29 cellular contexts compared by ENCODE assay signal in the genomic region with DNA sequence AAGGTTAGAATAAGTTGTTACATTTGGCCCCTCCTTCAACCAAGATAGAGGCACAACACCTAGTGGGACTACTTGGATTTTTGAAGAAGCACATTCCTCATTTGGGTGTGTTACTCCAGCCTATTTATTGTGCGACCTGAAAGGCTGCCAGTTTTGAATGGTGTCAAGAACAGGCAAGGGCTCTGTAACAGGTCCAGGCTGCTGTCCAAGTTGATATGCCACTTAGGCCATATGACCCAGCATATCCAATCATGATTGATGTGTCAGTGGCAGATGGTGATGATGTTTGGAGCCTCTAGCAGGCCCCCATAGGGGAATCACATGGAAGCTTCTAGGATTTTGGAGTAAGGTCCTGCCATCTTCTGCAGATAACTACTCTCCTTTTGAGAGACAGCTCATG. TPM values are rescaled to one million over a fixed set of nuclear protein-coding genes. Genes with fewer than 3 reads are reported as not detected.
A peak's percentile ranks its signal among the peaks of the same experiment; 100 is the strongest.
DNase-seq lines count a peak whose midpoint lies in the region; ATAC-seq and TF ChIP-seq lines count a peak whose summit lies in the region.
"Had no signal": no experiment of that assay in that cellular context is flagged by ENCODE, and none has a peak within 500 bp of the region (broad histone marks: within the 10 kb centered on the region; RNA-seq: fewer than 3 reads in every experiment).

No MANE protein-coding gene starts in this region.

- peak in 3 of 5 donors; percentile 26 to 43 (median 40) for DNase-seq in heart left ventricle
- no peak for DNase-seq in left ventricle myocardium inferior
- DNase-seq in left cardiac atrium: no peak
- DNase-seq in left ventricle myocardium superior: no peak
- DNase-seq in upper lobe of left lung: peak in 1 of 2 donors; percentile 47
- no peak for DNase-seq in Ammon's horn (ENCODE audit: low spot score)
- DNase-seq: AML-193; BE2C; C1 segment of cervical spinal cord; CD4-positive, alpha-beta memory T cell; CD4-positive, CD25-positive, alpha-beta regulatory T cell; CD8-positive, alpha-beta memory T cell; COR-L47; DMS 273 treated with DMSO at 0.1 percent for 48 hours; DMS153; DMS53; DMS79; DND-41; EL; GDM1 had no signal

- H3K9me3 ChIP-seq in heart left ventricle: peaks cover 0 to 6% (median 0%) of the 10 kb centered on the region in 12 donors
- no peaks in the 10 kb centered on the region for H3K9me3 ChIP-seq in left ventricle myocardium inferior (replicated peaks)
- H3K9me3 ChIP-seq in upper lobe of left lung: no peaks in the 10 kb centered on the region
- H3K9me3 ChIP-seq: A549, BE2C, BLaER1 had no signal

- H3K27me3 ChIP-seq in heart left ventricle (no peaks in the 10 kb centered on the region), left ventricle myocardium inferior (ENCODE audit: low read depth) (no peaks in the 10 kb centered on the region), upper lobe of left lung (no peaks in the 10 kb centered on the region)
- H3K27me3 ChIP-seq: BE2C, BLaER1 had no signal

- no peak overlapping the region for H3K27ac ChIP-seq in heart left ventricle
- H3K27ac ChIP-seq in left ventricle myocardium inferior (replicated peaks): no peak overlapping the region
- no peak overlapping the region for H3K27ac ChIP-seq in upper lobe of left lung
- H3K27ac ChIP-seq: 22Rv1, A549, BLaER1 had no signal

- H3K36me3 ChIP-seq in heart left ventricle (no peaks in the 10 kb centered on the region), left ventricle myocardium inferior (no peaks in the 10 kb centered on the region), upper lobe of left lung (no peaks in the 10 kb centered on the region)
- H3K36me3 ChIP-seq: BE2C, BLaER1 had no signal

- TF ChIP-seq POLR2A in heart left ventricle (IDR thresholded peaks at IDR 0.05): no peak
- TF ChIP-seq POLR2A in upper lobe of left lung (IDR thresholded peaks at IDR 0.05): no peak

- intact Hi-C loops in heart left ventricle (cut with DNase I) (no loop called here), left ventricle myocardium inferior (cut with micrococcal nuclease) (no loop called here), left cardiac atrium (cut with DNase I) (no loop called here), left ventricle myocardium superior (cut with micrococcal nuclease) (no loop called here)

- WGBS in heart left ventricle, 4 donors: 21 to 55% (median 47%) methylated on average over 1 of the region's 1 CpG
- WGBS in upper lobe of left lung, 2 donors: 59 to 64% methylated on average over 1 of the region's 1 CpG

- ATAC-seq in heart left ventricle (peak; percentile 38 to 81 (median 64)), left cardiac atrium (peak; percentile 32 to 57), left ventricle myocardium superior (no peak), upper lobe of left lung (ENCODE audit: low FRiP score in 2 of 2) (peak; percentile 20 to 34), GM19324 (IDR thresholded peaks at IDR 0.05; ENCODE audit: low FRiP score, unreplicated experiment) (no peak)
- ATAC-seq: A549, GM12878 had no signal

- no peak for TF ChIP-seq EP300 in upper lobe of left lung (IDR thresholded peaks at IDR 0.05)

- TF ChIP-seq CTCF in heart left ventricle (IDR thresholded peaks at IDR 0.05) (no peak), left ventricle myocardium inferior (IDR thresholded peaks at IDR 0.05; ENCODE audit: borderline replicate concordance) (no peak), upper lobe of left lung (IDR thresholded peaks at IDR 0.05) (no peak)

- H3K4me1 ChIP-seq in heart left ventricle: no peaks in the 10 kb centered on the region
- H3K4me1 ChIP-seq in left ventricle myocardium inferior: no peaks in the 10 kb centered on the region
- no peaks in the 10 kb centered on the region for H3K4me1 ChIP-seq in upper lobe of left lung
- H3K4me1 ChIP-seq: A549, BE2C, BLaER1 had no signal

- H3K4me3 ChIP-seq in heart left ventricle (no peak overlapping the region), left ventricle myocardium inferior (no peak overlapping the region), upper lobe of left lung (no peak overlapping the region)
- H3K4me3 ChIP-seq: A549, BLaER1, GM12878 had no signal

RNA-seq across cellular contexts. Expression of a gene that starts 35.5 kb away (rescaled TPM):
- 10 to 100 TPM in 6 of 9 donors, 1 to 10 TPM in 3; 6.3 to 59.3 (median 24.7) TPM for total RNA-seq in heart left ventricle
- 1 to 10 TPM; 3.2 to 6.1 TPM for polyA plus RNA-seq in heart left ventricle
- not detected for total RNA-seq in left ventricle myocardium inferior
- 1 to 10 TPM in 1 of 2 donors, not detected in 1; 6.1 TPM for total RNA-seq in left cardiac atrium
- total RNA-seq in left ventricle myocardium superior: not detected
- 1 to 10 TPM in 1 of 6 donors, under 1 TPM in 2, not detected in 3; 0.24 to 1.8 (median 0.74) TPM for total RNA-seq in upper lobe of left lung
- total RNA-seq: A172; CD4-positive, alpha-beta memory T cell; CD4-positive, CD25-positive, alpha-beta regulatory T cell; CD8-positive, alpha-beta memory T cell; Daoy; G401 had no signal
- polyA plus RNA-seq: CD14-positive monocyte; CD4-positive, alpha-beta memory T cell; CD4-positive, CD25-positive, alpha-beta regulatory T cell; CD8-positive, alpha-beta memory T cell; GM12878 had no signal

Comparison
In these comparisons a context has a peak if more than half of its experiments do, and no peak if none do; other contexts are left out.
1. ATAC-seq: peak in heart left ventricle (4 of 4), left cardiac atrium (2 of 2) and upper lobe of left lung (2 of 2); none in left ventricle myocardium superior (single experiment) and GM19324 (single experiment).
2. DNase-seq: peak in heart left ventricle (3 of 5); none in left ventricle myocardium inferior (single experiment), left cardiac atrium (single experiment), left ventricle myocardium superior (single experiment) and Ammon's horn (single experiment).